34 cellular contexts compared by ENCODE assay signal in the genomic region with DNA sequence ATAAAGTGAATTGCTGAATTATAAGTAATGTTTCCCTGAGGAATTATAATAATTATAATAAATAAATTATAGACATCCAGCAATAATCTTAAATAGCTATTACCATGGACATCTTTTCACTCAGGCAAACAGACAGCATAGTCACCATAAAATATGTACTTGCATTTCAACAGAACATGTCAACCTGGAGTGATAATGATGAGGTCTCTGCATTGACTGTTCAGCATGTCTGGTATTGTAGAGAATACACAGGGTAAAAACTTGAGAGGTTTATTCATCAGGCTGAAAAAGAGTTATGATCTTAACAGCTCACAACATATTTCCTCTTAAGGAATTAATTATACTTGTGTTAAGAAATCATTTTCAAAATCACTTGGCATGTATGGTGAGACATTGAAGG.
"Had no signal": no experiment of that assay in that cellular context is flagged by ENCODE, and none has a peak within 500 bp of the region (broad histone marks: within the 10 kb centered on the region; RNA-seq: fewer than 3 reads in every experiment).

No MANE protein-coding gene starts in this region.

- H3K4me3 ChIP-seq: MG63 had no signal

- H3K4me2 ChIP-seq: KMS-11 had no signal

- H3K36me3 ChIP-seq: MG63 had no signal

- H3K27me3 ChIP-seq: MG63 had no signal

- DNase-seq: Karpas-422, Kasumi-1, MG63, MM.1S, MV-4-11, NCI-H1048, NCI-H1092, NCI-H1092 treated with DMSO at 0.1 percent for 48 hours, NCI-H1105, NCI-H1105 treated with DMSO at 0.1 percent for 48 hours, NCI-H1417, NCI-H1417 treated with DMSO at 0.1 percent for 48 hours, NCI-H1436, NCI-H1436 treated with DMSO at 0.1 percent for 48 hours, NCI-H146, NCI-H1694, NCI-H1694 treated with DMSO at 0.1 percent for 48 hours, NCI-H187, NCI-H187 treated with DMSO at 0.1 percent for 48 hours, NCI-H1930, NCI-H2029, NCI-H2029 treated with DMSO at 0.1 percent for 48 hours, NCI-H2081, NCI-H2081 treated with DMSO at 0.1 percent for 48 hours, NCI-H2107, NCI-H2171, NCI-H2171 treated with DMSO at 0.1 percent for 48 hours, NCI-H2227 treated with DMSO at 0.1 percent for 48 hours, NCI-H226, NCI-H345, NCI-H446, NCI-H446 treated with DMSO at 0.1 percent for 48 hours, NCI-H510A had no signal

- H3K9me3 ChIP-seq: MG63 had no signal

- H3K27ac ChIP-seq: KMS-11 had no signal

- H3K9ac ChIP-seq: KMS-11 had no signal
